ENCODE assay signal across 8 cellular contexts in the genomic region with DNA sequence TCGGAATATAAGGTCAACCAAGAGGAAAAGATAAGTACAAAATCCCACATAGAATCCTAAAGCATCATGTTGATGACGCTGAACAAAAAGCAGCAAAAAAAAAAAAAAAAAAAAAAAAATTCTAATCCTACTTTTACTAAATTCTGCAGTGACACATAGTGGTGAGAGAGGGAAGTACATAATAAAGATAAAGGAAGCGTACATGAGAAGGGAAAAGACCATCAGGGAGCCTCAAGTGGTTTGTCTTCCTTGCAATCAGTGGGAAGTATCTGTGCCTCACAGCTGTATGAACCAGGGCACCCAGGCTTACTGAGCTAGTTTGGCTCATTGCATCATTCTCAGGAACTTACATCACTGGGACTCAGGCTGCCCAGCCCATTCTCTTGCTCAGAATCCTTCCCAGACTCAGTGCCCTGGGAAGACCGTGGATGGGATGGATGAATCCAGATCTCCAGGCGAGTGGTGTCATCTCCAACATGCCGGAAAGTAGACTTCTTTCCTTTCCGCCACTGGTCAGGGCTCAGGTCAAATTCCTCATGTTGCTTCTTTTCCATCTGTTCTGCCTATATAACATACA. TPM values are rescaled to one million over a fixed set of nuclear protein-coding genes. Genes with fewer than 3 reads are reported as not detected.
A peak's percentile ranks its signal among the peaks of the same experiment; 100 is the strongest.
DNase-seq lines count a peak whose midpoint lies in the region; ATAC-seq lines count a peak whose summit lies in the region.

No MANE protein-coding gene starts in this region.

- H4K91ac ChIP-seq in trophoblast cell (ENCODE audit: low read depth, low read length), result no peak overlapping the region

- no peak overlapping the region for H2AK5ac ChIP-seq in trophoblast cell (ENCODE audit: low read length)

- H2AFZ ChIP-seq in trophoblast cell (ENCODE audit: insufficient read depth, low read length, poor library complexity), result no peak overlapping the region

- H3K4ac ChIP-seq in trophoblast cell (ENCODE audit: low read depth, low read length), result no peak overlapping the region

- peak overlapping the region; percentile 59 for H3K27ac Mint-ChIP-seq in activated T-cell treated with anti-CD3 and anti-CD28 coated beads, Interleukin-2, amount 50 U/mL, for 72 hours

- peaks cover 34% of the 10 kb centered on the region for H3K4me1 Mint-ChIP-seq in activated T-cell treated with anti-CD3 and anti-CD28 coated beads, Interleukin-2, amount 50 U/mL, for 72 hours (ENCODE audit: low read depth)

- H3K27ac ChIP-seq in trophoblast cell (ENCODE audit: low read depth, low read length), result no peak overlapping the region

- H4K12ac ChIP-seq in trophoblast cell (ENCODE audit: low read depth, low read length), result no peak overlapping the region

- no peak overlapping the region for H2BK12ac ChIP-seq in trophoblast cell (ENCODE audit: low read length)

- WGBS in trophoblast cell (ENCODE audit: extremely low coverage, insufficient coverage, insufficient read length), result no CpG with 5 or more reads among the region's 7 CpGs

- no peaks in the 10 kb centered on the region for H3K4me1 ChIP-seq in trophoblast cell (ENCODE audit: control insufficient read depth in 1 of 2, insufficient read depth in 2 of 2, low read length in 2 of 2)

- H3K27me3 Mint-ChIP-seq in activated T-cell treated with anti-CD3 and anti-CD28 coated beads, Interleukin-2, amount 50 U/mL, for 72 hours (ENCODE audit: low read depth), result no peaks in the 10 kb centered on the region

- H3K79me2 ChIP-seq in trophoblast cell (ENCODE audit: control insufficient read depth, insufficient read depth, low read length, poor library complexity), result no peaks in the 10 kb centered on the region

- H3K9me3 Mint-ChIP-seq in activated T-cell treated with anti-CD3 and anti-CD28 coated beads, Interleukin-2, amount 50 U/mL, for 72 hours, result no peaks in the 10 kb centered on the region

- H3K4me3 Mint-ChIP-seq in activated T-cell treated with anti-CD3 and anti-CD28 coated beads, Interleukin-2, amount 50 U/mL, for 72 hours, result peak overlapping the region in 1 of 2 donors; percentile 4

- H3K27me3 ChIP-seq in trophoblast cell (ENCODE audit: insufficient read depth, low read length), result no peaks in the 10 kb centered on the region

- H3K9me3 ChIP-seq in trophoblast cell (ENCODE audit: insufficient read depth, low read depth, low read length), result no peaks in the 10 kb centered on the region

- H3K4me3 ChIP-seq in trophoblast cell (ENCODE audit: low read depth, low read length), result no peak overlapping the region

- in situ Hi-C loops in ACHN (cut with HindIII; ENCODE audit: low pct_ligation_motif_present, low pct_unique_long_range_greater_than_20kb, low sequenced_read_pairs), result no loop called here

- H3K4me2 ChIP-seq in trophoblast cell (ENCODE audit: low read length), result no peak overlapping the region

- H2BK120ac ChIP-seq in trophoblast cell (ENCODE audit: insufficient read depth, low read length, poor library complexity), result no peak overlapping the region

- no peaks in the 10 kb centered on the region for H3K79me1 ChIP-seq in trophoblast cell (ENCODE audit: low read length)

- H3K9ac ChIP-seq in trophoblast cell (ENCODE audit: low read length), result no peak overlapping the region

- H3K36me3 ChIP-seq in trophoblast cell (ENCODE audit: control insufficient read depth in 1 of 2, insufficient read depth in 2 of 2, low read length in 2 of 2), result peaks cover 31 to 35% of the 10 kb centered on the region in 2 experiments

- H3K18ac ChIP-seq in trophoblast cell (ENCODE audit: low read length), result no peak overlapping the region

- H2BK5ac ChIP-seq in trophoblast cell (ENCODE audit: low read depth, low read length, poor library complexity), result no peak overlapping the region

- no peak overlapping the region for H3K14ac ChIP-seq in trophoblast cell (ENCODE audit: low read length)

- H3K23ac ChIP-seq in trophoblast cell (ENCODE audit: low read length), result no peak overlapping the region

- peak; percentile 49 to 69 for ATAC-seq in activated T-cell treated with anti-CD3 and anti-CD28 coated beads, Interleukin-2, amount 50 U/mL, for 72 hours (replicated peaks in 1 of 2)
- no peak for ATAC-seq in GM21367 (IDR thresholded peaks at IDR 0.05; ENCODE audit: unreplicated experiment)
- ATAC-seq in GM21529 (IDR thresholded peaks at IDR 0.05; ENCODE audit: unreplicated experiment), result no peak

- H3K36me3 Mint-ChIP-seq in activated T-cell treated with anti-CD3 and anti-CD28 coated beads, Interleukin-2, amount 50 U/mL, for 72 hours (ENCODE audit: insufficient read depth in 2 of 2), result peaks cover 11 to 29% of the 10 kb centered on the region in 2 donors

- DNase-seq in ACHN, result peak; percentile 82
- DNase-seq in GM04503 (ENCODE audit: low read depth), result peak; percentile 51
- DNase-seq in NCI-H2171 (lab: John Stamatoyannopoulos, UW), result peak; percentile 53
- DNase-seq in activated T-cell treated with anti-CD3 and anti-CD28 coated beads, Interleukin-2, amount 50 U/mL, for 72 hours, result no peak
- DNase-seq in germinal center (ENCODE audit: low spot score), result peak; percentile 64
- DNase-seq in trophoblast cell, result peak; percentile 43 to 89

- no peak overlapping the region for H4K8ac ChIP-seq in trophoblast cell (ENCODE audit: low read depth, low read length)

RNA-seq across cellular contexts. Expression of a gene that starts 21.2 kb away (rescaled TPM):
- 10 to 100 TPM; 47.3 to 54.1 TPM for total RNA-seq in activated T-cell treated with anti-CD3 and anti-CD28 coated beads, Interleukin-2, amount 50 U/mL, for 72 hours
- polyA plus RNA-seq in trophoblast cell (2013), result 16.7 and 17.2 TPM in 2 replicates

RNA-seq across cellular contexts. Expression of a gene that starts 21.4 kb away (rescaled TPM):
- total RNA-seq in activated T-cell treated with anti-CD3 and anti-CD28 coated beads, Interleukin-2, amount 50 U/mL, for 72 hours, result 10 to 100 TPM; 20.9 to 26.8 TPM
- 14.3 and 15.6 TPM in 2 replicates for polyA plus RNA-seq in trophoblast cell (2013)

RNA-seq across cellular contexts. Expression of a gene that starts 53.9 kb away (rescaled TPM):
- 10 to 100 TPM; 36.4 to 38.2 TPM for total RNA-seq in activated T-cell treated with anti-CD3 and anti-CD28 coated beads, Interleukin-2, amount 50 U/mL, for 72 hours
- polyA plus RNA-seq in trophoblast cell (2013), result 25.0 and 26.0 TPM in 2 replicates

RNA-seq across cellular contexts. Expression of a gene that starts 54.9 kb away (rescaled TPM):
- total RNA-seq in activated T-cell treated with anti-CD3 and anti-CD28 coated beads, Interleukin-2, amount 50 U/mL, for 72 hours, result 10 to 100 TPM; 40.8 to 57.5 TPM
- polyA plus RNA-seq in trophoblast cell (2013), result 44.8 and 47.2 TPM in 2 replicates

Comparison
In these comparisons a context has a peak if more than half of its experiments do, and no peak if none do; other contexts are left out.
1. DNase-seq: peak in ACHN (single experiment), GM04503 (single experiment), NCI-H2171 (single experiment), germinal center (single experiment) and trophoblast cell (2 of 2); none in activated T-cell treated with anti-CD3 and anti-CD28 coated beads, Interleukin-2, amount 50 U/mL, for 72 hours (0 of 2).
2. ATAC-seq: peak in activated T-cell treated with anti-CD3 and anti-CD28 coated beads, Interleukin-2, amount 50 U/mL, for 72 hours (2 of 2); none in GM21367 (single experiment) and GM21529 (single experiment).